Comparison of ENCODE assay signal across 9 cellular contexts in genomic region chr4:82989567-82990429, GRCh38.
DNase-seq lines count a peak whose midpoint lies in the region; ATAC-seq lines count a peak whose summit lies in the region.
"Had no signal": no experiment of that assay in that cellular context is flagged by ENCODE, and none has a peak within 500 bp of the region (broad histone marks: within the 10 kb centered on the region; RNA-seq: fewer than 3 reads in every experiment).

No MANE protein-coding gene starts in this region.

- H3K36me3 Mint-ChIP-seq in dendritic cell treated with granulocyte-macrophage colony-stimulating factor and Interleukin-4, amounts not matched to agents 40 ng/mL and 50 ng/mL, for 4 days (ENCODE audit: low read depth): no peaks in the 10 kb centered on the region

- peaks cover 0 to 13% (median 3%) of the 10 kb centered on the region in 11 experiments; a peak in 4 of 22 replicates for H3K9me3 ChIP-seq in BLaER1 treated with 17β-estradiol and CSF1 and Interleukin-3, amounts not matched to agents 10 nM and 100 nM (replicated peaks in 1 of 11)

- H3K4me1 Mint-ChIP-seq in dendritic cell treated with granulocyte-macrophage colony-stimulating factor and Interleukin-4, amounts not matched to agents 40 ng/mL and 50 ng/mL, for 4 days (ENCODE audit: low read depth): peaks cover 14% of the 10 kb centered on the region

- H3K4me3 ChIP-seq in BLaER1 treated with 17β-estradiol and CSF1 and Interleukin-3, amounts not matched to agents 10 nM and 100 nM: no peak overlapping the region
- H3K4me3 ChIP-seq: cardiac muscle cell had no signal

- DNase-seq in NCI-H526 treated with DMSO at 0.1 percent for 48 hours (lab: John Stamatoyannopoulos, UW): no peak
- DNase-seq in effector CD4-positive, alpha-beta T cell: no peak
- no peak for DNase-seq in NCI-H1436 treated with DMSO at 0.1 percent for 48 hours (lab: John Stamatoyannopoulos, UW)
- DNase-seq in cortex of kidney (lab: John Stamatoyannopoulos, UW): no peak

- H3K27ac ChIP-seq in BLaER1 treated with 17β-estradiol and CSF1 and Interleukin-3, amounts not matched to agents 10 nM and 100 nM: peak overlapping the region in 5 of 11 experiments; percentile 4 to 49 (median 18); a peak in 4 of 22 replicates
- H3K27ac ChIP-seq: cardiac muscle cell had no signal

- H3K4me3 Mint-ChIP-seq in dendritic cell treated with granulocyte-macrophage colony-stimulating factor and Interleukin-4, amounts not matched to agents 40 ng/mL and 50 ng/mL, for 4 days: peak overlapping the region; percentile 28

- H3K9ac ChIP-seq in BLaER1 treated with 17β-estradiol and CSF1 and Interleukin-3, amounts not matched to agents 10 nM and 100 nM: no peak overlapping the region

- H4K20me1 ChIP-seq in BLaER1 treated with 17β-estradiol and CSF1 and Interleukin-3, amounts not matched to agents 10 nM and 100 nM: peaks cover 0 to 21% (median 7%) of the 10 kb centered on the region in 11 experiments; a peak in 7 of 22 replicates

- H3K27ac Mint-ChIP-seq in dendritic cell treated with granulocyte-macrophage colony-stimulating factor and Interleukin-4, amounts not matched to agents 40 ng/mL and 50 ng/mL, for 4 days: peak overlapping the region; percentile 65

- H3K36me3 ChIP-seq in BLaER1 treated with 17β-estradiol and CSF1 and Interleukin-3, amounts not matched to agents 10 nM and 100 nM: peaks cover 0 to 35% (median 25%) of the 10 kb centered on the region in 11 experiments; a peak in 18 of 22 replicates
- H3K36me3 ChIP-seq: cardiac muscle cell had no signal

- ATAC-seq in GM19372 (IDR thresholded peaks at IDR 0.05; ENCODE audit: low read depth, unreplicated experiment): peak; percentile 93
- peak; percentile 96 for ATAC-seq in HG03432 (IDR thresholded peaks at IDR 0.05; ENCODE audit: unreplicated experiment)

- H3K27me3 Mint-ChIP-seq in dendritic cell treated with granulocyte-macrophage colony-stimulating factor and Interleukin-4, amounts not matched to agents 40 ng/mL and 50 ng/mL, for 4 days: no peaks in the 10 kb centered on the region

- H3K27me3 ChIP-seq in BLaER1 treated with 17β-estradiol and CSF1 and Interleukin-3, amounts not matched to agents 10 nM and 100 nM: no peaks in the 10 kb centered on the region
- H3K27me3 ChIP-seq: cardiac muscle cell had no signal

- H3K4me2 ChIP-seq in BLaER1 treated with 17β-estradiol and CSF1 and Interleukin-3, amounts not matched to agents 10 nM and 100 nM: peak overlapping the region; percentile 5 to 54 (median 30); a peak in 19 of 22 replicates

- intact Hi-C loops in dendritic cell treated with granulocyte-macrophage colony-stimulating factor and Interleukin-4, amounts not matched to agents 40 ng/mL and 50 ng/mL, for 4 days (cut with micrococcal nuclease): no loop called here

- H3K9me3 Mint-ChIP-seq in dendritic cell treated with granulocyte-macrophage colony-stimulating factor and Interleukin-4, amounts not matched to agents 40 ng/mL and 50 ng/mL, for 4 days: no peaks in the 10 kb centered on the region

- H3K4me1 ChIP-seq in BLaER1 treated with 17β-estradiol and CSF1 and Interleukin-3, amounts not matched to agents 10 nM and 100 nM: peaks cover 9 to 12% (median 11%) of the 10 kb centered on the region in 10 experiments; a peak in 17 of 20 replicates
